In the genomic region with DNA sequence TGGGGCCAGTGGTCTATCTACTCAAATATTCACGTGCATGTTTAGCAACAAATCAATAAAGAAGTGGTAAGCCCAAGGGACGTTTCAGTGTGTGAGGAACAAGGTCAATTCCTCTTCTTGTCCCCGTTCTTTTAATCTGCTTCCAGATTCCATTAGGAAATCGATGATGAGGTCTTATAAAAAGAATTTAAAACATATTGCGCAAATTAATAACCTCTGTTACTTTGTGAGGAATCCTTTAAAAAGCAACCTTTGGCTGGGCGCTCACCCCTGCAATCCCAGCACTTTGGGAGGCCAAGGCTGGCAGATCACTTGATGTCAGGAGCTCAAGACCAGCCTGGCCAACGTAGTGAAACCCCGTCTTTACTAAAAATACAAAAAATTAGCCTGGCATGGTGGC, we compare ENCODE assay signal across 22 cellular contexts.
DNase-seq lines count a peak whose midpoint lies in the region; ATAC-seq and TF ChIP-seq lines count a peak whose summit lies in the region.
"Had no signal": no experiment of that assay in that cellular context is flagged by ENCODE, and none has a peak within 500 bp of the region (broad histone marks: within the 10 kb centered on the region; RNA-seq: fewer than 3 reads in every experiment).

No MANE protein-coding gene starts in this region.

- peak overlapping the region; percentile 72 for H3K27ac ChIP-seq in RWPE1
- H3K27ac ChIP-seq: body of pancreas, testis, uterus had no signal

- H3K4me3 Mint-ChIP-seq in activated CD8-positive, alpha-beta T cell treated with anti-CD3 and anti-CD28 coated beads, Interleukin-2, amount 10 ng/mL, durations not matched to agents 7 days and 5 days = no peak overlapping the region
- H3K4me3 Mint-ChIP-seq in activated T-helper 17 cell treated with anti-CD3 and anti-CD28 coated beads, Interleukin-2, amount 50 U/mL, for 72 hours = no peak overlapping the region
- H3K4me3 Mint-ChIP-seq in WTC11 = no peak overlapping the region
- H3K4me3 Mint-ChIP-seq: activated naive CD8-positive, alpha-beta T cell treated with anti-CD3 and anti-CD28 coated beads, Interleukin-2, amount 50 U/mL, for 24 hours; stimulated activated naive B cell treated with anti-CD40 and anti-IgM and Interleukin-4, amounts not matched to agents 10 μg/mL and 1 μg/mL and 100 μg/mL, for 72 hours had no signal

- H3K4me1 Mint-ChIP-seq in activated CD8-positive, alpha-beta T cell treated with anti-CD3 and anti-CD28 coated beads, Interleukin-2, amount 10 ng/mL, durations not matched to agents 7 days and 5 days (ENCODE audit: low read depth) = no peaks in the 10 kb centered on the region
- peaks cover 3% of the 10 kb centered on the region for H3K4me1 Mint-ChIP-seq in activated T-helper 17 cell treated with anti-CD3 and anti-CD28 coated beads, Interleukin-2, amount 50 U/mL, for 72 hours
- no peaks in the 10 kb centered on the region for H3K4me1 Mint-ChIP-seq in WTC11
- H3K4me1 Mint-ChIP-seq: stimulated activated naive B cell treated with anti-CD40 and anti-IgM and Interleukin-4, amounts not matched to agents 10 μg/mL and 1 μg/mL and 100 μg/mL, for 72 hours had no signal

- peaks cover 4% of the 10 kb centered on the region for H3K27me3 Mint-ChIP-seq in activated CD8-positive, alpha-beta T cell treated with anti-CD3 and anti-CD28 coated beads, Interleukin-2, amount 10 ng/mL, durations not matched to agents 7 days and 5 days (ENCODE audit: low read depth)
- peaks cover 40% of the 10 kb centered on the region for H3K27me3 Mint-ChIP-seq in activated T-helper 17 cell treated with anti-CD3 and anti-CD28 coated beads, Interleukin-2, amount 50 U/mL, for 72 hours
- no peaks in the 10 kb centered on the region for H3K27me3 Mint-ChIP-seq in WTC11 (ENCODE audit: low read depth)

- DNase-seq in AG20443 (ENCODE audit: low spot score) = peak; percentile 48
- DNase-seq in RWPE1 (ENCODE audit: low spot score) = no peak
- DNase-seq in fibroblast of gingiva (ENCODE audit: low read depth) = peak; percentile 85
- no peak for DNase-seq in omental fat pad (ENCODE audit: low spot score)
- no peak for DNase-seq in activated CD8-positive, alpha-beta T cell treated with anti-CD3 and anti-CD28 coated beads, Interleukin-2, amount 10 ng/mL, durations not matched to agents 7 days and 5 days
- DNase-seq in WTC11 (ENCODE audit: low spot score) = no peak
- DNase-seq: activated naive CD8-positive, alpha-beta T cell treated with anti-CD3 and anti-CD28 coated beads, Interleukin-2, amount 50 U/mL, for 24 hours; body of pancreas; effector CD4-positive, alpha-beta T cell; KBM-7; MM.1S; NCI-H1417 treated with DMSO at 0.1 percent for 48 hours; NCI-H446 treated with DMSO at 0.1 percent for 48 hours; occipital lobe; Right ventricle myocardium superior; stimulated activated CD4-positive, alpha-beta T cell treated with anti-CD3 and anti-CD28 coated beads, Interleukin-4, amount 100 ng/mL, for 1 hour; stimulated activated naive B cell treated with anti-CD40 and anti-IgM and Interleukin-4, amounts not matched to agents 10 μg/mL and 1 μg/mL and 100 μg/mL, for 72 hours; T-helper 9 cell; testis; uterus had no signal

- no peak overlapping the region for H3K27ac Mint-ChIP-seq in activated CD8-positive, alpha-beta T cell treated with anti-CD3 and anti-CD28 coated beads, Interleukin-2, amount 10 ng/mL, durations not matched to agents 7 days and 5 days
- H3K27ac Mint-ChIP-seq in activated T-helper 17 cell treated with anti-CD3 and anti-CD28 coated beads, Interleukin-2, amount 50 U/mL, for 72 hours = no peak overlapping the region
- no peak overlapping the region for H3K27ac Mint-ChIP-seq in WTC11
- H3K27ac Mint-ChIP-seq: activated naive CD8-positive, alpha-beta T cell treated with anti-CD3 and anti-CD28 coated beads, Interleukin-2, amount 50 U/mL, for 24 hours; stimulated activated naive B cell treated with anti-CD40 and anti-IgM and Interleukin-4, amounts not matched to agents 10 μg/mL and 1 μg/mL and 100 μg/mL, for 72 hours had no signal

- POLR2A ChIA-PET in RWPE1 (lab: Yijun Ruan, JAX; ENCODE audit: low non-redundant PET) (interaction anchor here (0.7 kb wide), 1 partner anchor 609 kb away, joined by 3 read pairs; no protein-coding TSS in a partner anchor), WTC11 (lab: Charles Lee) (no interaction called here)
- POLR2A ChIA-PET in activated CD8-positive, alpha-beta T cell treated with anti-CD3 and anti-CD28 coated beads, Interleukin-2, amount 10 ng/mL, durations not matched to agents 7 days and 5 days (lab: Charles Lee) = no interaction called here

- peak; percentile 9 for ATAC-seq in omental fat pad (ENCODE audit: low FRiP score)
- ATAC-seq in activated CD8-positive, alpha-beta T cell treated with anti-CD3 and anti-CD28 coated beads, Interleukin-2, amount 10 ng/mL, durations not matched to agents 7 days and 5 days = no peak
- no peak for ATAC-seq in HG02840 (IDR thresholded peaks at IDR 0.05; ENCODE audit: low FRiP score, unreplicated experiment)
- ATAC-seq in activated T-helper 17 cell treated with anti-CD3 and anti-CD28 coated beads, Interleukin-2, amount 50 U/mL, for 72 hours (replicated peaks) = no peak
- ATAC-seq in WTC11 = no peak
- ATAC-seq: activated naive CD8-positive, alpha-beta T cell treated with anti-CD3 and anti-CD28 coated beads, Interleukin-2, amount 50 U/mL, for 24 hours; body of pancreas; stimulated activated naive B cell treated with anti-CD40 and anti-IgM and Interleukin-4, amounts not matched to agents 10 μg/mL and 1 μg/mL and 100 μg/mL, for 72 hours had no signal

- no peaks in the 10 kb centered on the region for H3K36me3 Mint-ChIP-seq in activated CD8-positive, alpha-beta T cell treated with anti-CD3 and anti-CD28 coated beads, Interleukin-2, amount 10 ng/mL, durations not matched to agents 7 days and 5 days (ENCODE audit: low read depth)
- no peaks in the 10 kb centered on the region for H3K36me3 Mint-ChIP-seq in activated T-helper 17 cell treated with anti-CD3 and anti-CD28 coated beads, Interleukin-2, amount 50 U/mL, for 72 hours (ENCODE audit: low read depth)
- no peaks in the 10 kb centered on the region for H3K36me3 Mint-ChIP-seq in WTC11
- H3K36me3 Mint-ChIP-seq: stimulated activated naive B cell treated with anti-CD40 and anti-IgM and Interleukin-4, amounts not matched to agents 10 μg/mL and 1 μg/mL and 100 μg/mL, for 72 hours had no signal

- H3K9me3 Mint-ChIP-seq in activated CD8-positive, alpha-beta T cell treated with anti-CD3 and anti-CD28 coated beads, Interleukin-2, amount 10 ng/mL, durations not matched to agents 7 days and 5 days (ENCODE audit: insufficient read depth) = no peaks in the 10 kb centered on the region
- no peaks in the 10 kb centered on the region for H3K9me3 Mint-ChIP-seq in activated T-helper 17 cell treated with anti-CD3 and anti-CD28 coated beads, Interleukin-2, amount 50 U/mL, for 72 hours
- H3K9me3 Mint-ChIP-seq in WTC11 = peaks cover 11% of the 10 kb centered on the region
- H3K9me3 Mint-ChIP-seq: activated naive CD8-positive, alpha-beta T cell treated with anti-CD3 and anti-CD28 coated beads, Interleukin-2, amount 50 U/mL, for 24 hours had no signal

- no peak for TF ChIP-seq CTCF in RWPE1 (conservative IDR thresholded peaks at IDR 0.05; ENCODE audit: low read depth)
- no peak for TF ChIP-seq CTCF in omental fat pad (IDR thresholded peaks at IDR 0.05)
- no peak for TF ChIP-seq CTCF in WTC11 (IDR thresholded peaks at IDR 0.05)

- CTCF ChIA-PET in RWPE1 (lab: Yijun Ruan, JAX) = interaction anchor here (1.4 kb wide), 2 partner anchors 9 to 338 kb away, joined by 3 to 4 read pairs; no protein-coding TSS in a partner anchor
- CTCF ChIA-PET in activated CD8-positive, alpha-beta T cell treated with anti-CD3 and anti-CD28 coated beads, Interleukin-2, amount 10 ng/mL, durations not matched to agents 7 days and 5 days (lab: Charles Lee) = interaction anchor here (1.0 kb wide), 1 partner anchor 8 kb away, joined by 3 read pairs; no protein-coding TSS in a partner anchor
- CTCF ChIA-PET in WTC11 (lab: Charles Lee) = interaction anchor here (4.4 kb wide), 1 partner anchor 8 kb away, joined by 40 read pairs; no protein-coding TSS in a partner anchor

TF ChIP-seq in WTC11, 78 proteins besides CTCF, POLR2A, EP300 and RAD21 (continues in another document):
- TF ChIP-seq SMAD4 (CRISPR knock-in tag; IDR thresholded peaks at IDR 0.05) = no peak
- TF ChIP-seq ESRRA (CRISPR knock-in tag; IDR thresholded peaks at IDR 0.05; ENCODE audit: borderline replicate concordance) = no peak
- TF ChIP-seq, protein P1, sequence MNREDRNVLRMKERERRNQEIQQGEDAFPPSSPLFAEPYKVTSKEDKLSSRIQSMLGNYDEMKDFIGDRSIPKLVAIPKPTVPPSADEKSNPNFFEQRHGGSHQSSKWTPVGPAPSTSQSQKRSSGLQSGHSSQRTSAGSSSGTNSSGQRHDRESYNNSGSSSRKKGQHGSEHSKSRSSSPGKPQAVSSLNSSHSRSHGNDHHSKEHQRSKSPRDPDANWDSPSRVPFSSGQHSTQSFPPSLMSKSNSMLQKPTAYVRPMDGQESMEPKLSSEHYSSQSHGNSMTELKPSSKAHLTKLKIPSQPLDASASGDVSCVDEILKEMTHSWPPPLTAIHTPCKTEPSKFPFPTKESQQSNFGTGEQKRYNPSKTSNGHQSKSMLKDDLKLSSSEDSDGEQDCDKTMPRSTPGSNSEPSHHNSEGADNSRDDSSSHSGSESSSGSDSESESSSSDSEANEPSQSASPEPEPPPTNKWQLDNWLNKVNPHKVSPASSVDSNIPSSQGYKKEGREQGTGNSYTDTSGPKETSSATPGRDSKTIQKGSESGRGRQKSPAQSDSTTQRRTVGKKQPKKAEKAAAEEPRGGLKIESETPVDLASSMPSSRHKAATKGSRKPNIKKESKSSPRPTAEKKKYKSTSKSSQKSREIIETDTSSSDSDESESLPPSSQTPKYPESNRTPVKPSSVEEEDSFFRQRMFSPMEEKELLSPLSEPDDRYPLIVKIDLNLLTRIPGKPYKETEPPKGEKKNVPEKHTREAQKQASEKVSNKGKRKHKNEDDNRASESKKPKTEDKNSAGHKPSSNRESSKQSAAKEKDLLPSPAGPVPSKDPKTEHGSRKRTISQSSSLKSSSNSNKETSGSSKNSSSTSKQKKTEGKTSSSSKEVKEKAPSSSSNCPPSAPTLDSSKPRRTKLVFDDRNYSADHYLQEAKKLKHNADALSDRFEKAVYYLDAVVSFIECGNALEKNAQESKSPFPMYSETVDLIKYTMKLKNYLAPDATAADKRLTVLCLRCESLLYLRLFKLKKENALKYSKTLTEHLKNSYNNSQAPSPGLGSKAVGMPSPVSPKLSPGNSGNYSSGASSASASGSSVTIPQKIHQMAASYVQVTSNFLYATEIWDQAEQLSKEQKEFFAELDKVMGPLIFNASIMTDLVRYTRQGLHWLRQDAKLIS (CRISPR knock-in tag; IDR thresholded peaks at IDR 0.05; ENCODE audit: borderline replicate concordance) = no peak

Comparison
In these comparisons a context has a peak if more than half of its experiments do, and no peak if none do; other contexts are left out.
1. DNase-seq: peak in AG20443 (single experiment) and fibroblast of gingiva (single experiment); none in RWPE1 (single experiment), omental fat pad (single experiment), activated CD8-positive, alpha-beta T cell treated with anti-CD3 and anti-CD28 coated beads, Interleukin-2, amount 10 ng/mL, durations not matched to agents 7 days and 5 days (single experiment) and WTC11 (single experiment).